ENCODE assay signal across 22 cellular contexts in the genomic region with DNA sequence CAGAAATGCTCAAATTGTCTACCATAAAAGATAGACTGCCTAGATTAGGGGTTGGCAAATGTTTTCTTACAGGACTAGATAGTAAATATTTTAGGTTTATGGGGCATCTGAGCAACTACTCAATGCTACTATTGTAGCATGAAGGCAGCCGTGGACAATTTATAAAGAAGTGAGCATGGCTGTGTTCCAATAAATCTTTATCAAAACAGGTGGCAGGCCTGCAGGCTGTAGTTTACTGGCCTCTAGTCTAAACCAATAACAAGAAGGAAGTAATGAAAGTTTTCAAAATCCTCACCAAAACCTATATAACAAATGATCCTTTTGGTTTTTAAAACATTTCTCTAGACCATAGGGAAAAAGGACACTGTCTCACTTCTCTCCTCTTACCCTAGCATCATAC.
DNase-seq lines count a peak whose midpoint lies in the region; ATAC-seq and TF ChIP-seq lines count a peak whose summit lies in the region.
"Had no signal": no experiment of that assay in that cellular context is flagged by ENCODE, and none has a peak within 500 bp of the region (broad histone marks: within the 10 kb centered on the region; RNA-seq: fewer than 3 reads in every experiment).

No MANE protein-coding gene starts in this region.

- H3K4me3 Mint-ChIP-seq in CD8-positive, alpha-beta T cell, result no peak overlapping the region
- no peak overlapping the region for H3K4me3 Mint-ChIP-seq in central memory CD8-positive, alpha-beta T cell
- H3K4me3 Mint-ChIP-seq in stimulated activated memory B cell treated with anti-CD40 and anti-IgM and Interleukin-4, amounts not matched to agents 10 μg/mL and 1 μg/mL and 100 μg/mL, for 72 hours, result no peak overlapping the region

- no peak overlapping the region for H3K4me3 ChIP-seq in CD8-positive, alpha-beta T cell (ENCODE audit: low read depth, low read length)
- no peak overlapping the region for H3K4me3 ChIP-seq in SK-N-MC
- H3K4me3 ChIP-seq: BLaER1 had no signal

- intact Hi-C loops in CD8-positive, alpha-beta T cell (cut with DNase I, micrococcal nuclease), result no loop called here

- peaks cover 51% of the 10 kb centered on the region for H3K4me1 Mint-ChIP-seq in CD8-positive, alpha-beta T cell (ENCODE audit: low read depth)
- H3K4me1 Mint-ChIP-seq in central memory CD8-positive, alpha-beta T cell, result peaks cover 45% of the 10 kb centered on the region
- peaks cover 67% of the 10 kb centered on the region for H3K4me1 Mint-ChIP-seq in stimulated activated memory B cell treated with anti-CD40 and anti-IgM and Interleukin-4, amounts not matched to agents 10 μg/mL and 1 μg/mL and 100 μg/mL, for 72 hours

- H3K4me1 ChIP-seq in CD8-positive, alpha-beta T cell (ENCODE audit: insufficient read depth, low read length), result peaks cover 11% of the 10 kb centered on the region
- H3K4me1 ChIP-seq: BLaER1 had no signal

- CTCF ChIA-PET in CD8-positive, alpha-beta T cell (lab: Charles Lee), result interaction anchor here (1.2 to 1.3 kb wide), 2 partner anchors 12 to 18 kb away, joined by 3 read pairs; no protein-coding TSS in a partner anchor
- CTCF ChIA-PET in RWPE1 (lab: Yijun Ruan, JAX), result no interaction called here

- no peaks in the 10 kb centered on the region for H3K36me3 ChIP-seq in CD8-positive, alpha-beta T cell (ENCODE audit: insufficient read depth, low read length)
- H3K36me3 ChIP-seq in SK-N-MC (ENCODE audit: insufficient read depth, low read length), result no peaks in the 10 kb centered on the region
- H3K36me3 ChIP-seq: BLaER1 had no signal

- POLR2A ChIA-PET in CD8-positive, alpha-beta T cell (lab: Charles Lee), result interaction anchor here (2.4 kb wide), 1 partner anchor 9 kb away, joined by 5 read pairs; no protein-coding TSS in a partner anchor
- POLR2A ChIA-PET in RWPE1 (lab: Yijun Ruan, JAX; ENCODE audit: low non-redundant PET), result no interaction called here

- H3K9me3 Mint-ChIP-seq in CD8-positive, alpha-beta T cell, result no peaks in the 10 kb centered on the region
- H3K9me3 Mint-ChIP-seq in central memory CD8-positive, alpha-beta T cell, result no peaks in the 10 kb centered on the region
- no peaks in the 10 kb centered on the region for H3K9me3 Mint-ChIP-seq in stimulated activated memory B cell treated with anti-CD40 and anti-IgM and Interleukin-4, amounts not matched to agents 10 μg/mL and 1 μg/mL and 100 μg/mL, for 72 hours

- no peak for TF ChIP-seq CTCF in CD8-positive, alpha-beta T cell (IDR thresholded peaks at IDR 0.05)
- TF ChIP-seq CTCF in RWPE1 (conservative IDR thresholded peaks at IDR 0.05; ENCODE audit: low read depth), result no peak

- no peak overlapping the region for H3K27ac ChIP-seq in CD8-positive, alpha-beta T cell (ENCODE audit: low read depth, low read length)
- H3K27ac ChIP-seq in SK-N-MC, result peak overlapping the region; percentile 72
- H3K27ac ChIP-seq in RWPE1, result no peak overlapping the region
- H3K27ac ChIP-seq: BLaER1, HL-60, KMS-11 had no signal

- H3K27me3 ChIP-seq in CD8-positive, alpha-beta T cell (ENCODE audit: insufficient read depth, low read length), result no peaks in the 10 kb centered on the region
- H3K27me3 ChIP-seq: BLaER1 had no signal

- DNase-seq in CD8-positive, alpha-beta T cell, result no peak
- DNase-seq in SK-N-MC (ENCODE audit: low read depth, low spot score) (no peak), NOMO-1 (lab: John Stamatoyannopoulos, UW; ENCODE audit: unreplicated experiment in 2 of 2) (no peak), RWPE1 (ENCODE audit: low spot score) (no peak), DMS53 treated with DMSO at 0.1 percent for 48 hours (lab: John Stamatoyannopoulos, UW; ENCODE audit: unreplicated experiment) (no peak)
- DNase-seq in central memory CD8-positive, alpha-beta T cell (ENCODE audit: low spot score in 2 of 2), result no peak
- DNase-seq: GDM1; GOT3; HCEC 1CT; NCI-H1105; NCI-H146; NCI-H2029; NCI-H2227 treated with DMSO at 0.1 percent for 48 hours; NCI-H510A; NCI-H774; NK-92 treated with Interleukin-12 subunit alpha and Interleukin-12 subunit beta, amount 100 ng/mL, for 24 hours; Right ventricle myocardium superior had no signal

- no peak overlapping the region for H3K9ac ChIP-seq in SK-N-MC (ENCODE audit: insufficient read length)
- H3K9ac ChIP-seq: BLaER1, KMS-11 had no signal

- no peaks in the 10 kb centered on the region for H3K27me3 Mint-ChIP-seq in CD8-positive, alpha-beta T cell (ENCODE audit: low read depth)
- H3K27me3 Mint-ChIP-seq in central memory CD8-positive, alpha-beta T cell, result no peaks in the 10 kb centered on the region
- H3K27me3 Mint-ChIP-seq in stimulated activated memory B cell treated with anti-CD40 and anti-IgM and Interleukin-4, amounts not matched to agents 10 μg/mL and 1 μg/mL and 100 μg/mL, for 72 hours, result no peaks in the 10 kb centered on the region

- H3K27ac Mint-ChIP-seq in CD8-positive, alpha-beta T cell, result peak overlapping the region; percentile 29
- H3K27ac Mint-ChIP-seq in central memory CD8-positive, alpha-beta T cell (ENCODE audit: low read depth), result peak overlapping the region; percentile 55
- peak overlapping the region; percentile 53 for H3K27ac Mint-ChIP-seq in stimulated activated memory B cell treated with anti-CD40 and anti-IgM and Interleukin-4, amounts not matched to agents 10 μg/mL and 1 μg/mL and 100 μg/mL, for 72 hours

- ATAC-seq in CD8-positive, alpha-beta T cell, result no peak
- ATAC-seq in central memory CD8-positive, alpha-beta T cell (replicated peaks; ENCODE audit: extremely low read depth, poor library complexity, severe bottlenecking), result no peak
- no peak for ATAC-seq in stimulated activated memory B cell treated with anti-CD40 and anti-IgM and Interleukin-4, amounts not matched to agents 10 μg/mL and 1 μg/mL and 100 μg/mL, for 72 hours
- ATAC-seq: HepG2 had no signal

- peaks cover under 1% of the 10 kb centered on the region for H3K36me3 Mint-ChIP-seq in CD8-positive, alpha-beta T cell
- peaks cover 1% of the 10 kb centered on the region for H3K36me3 Mint-ChIP-seq in central memory CD8-positive, alpha-beta T cell (ENCODE audit: insufficient read depth)
- H3K36me3 Mint-ChIP-seq in stimulated activated memory B cell treated with anti-CD40 and anti-IgM and Interleukin-4, amounts not matched to agents 10 μg/mL and 1 μg/mL and 100 μg/mL, for 72 hours, result peaks cover 21% of the 10 kb centered on the region

- no peaks in the 10 kb centered on the region for H3K9me3 ChIP-seq in CD8-positive, alpha-beta T cell (ENCODE audit: low read length)
- H3K9me3 ChIP-seq in SK-N-MC (ENCODE audit: low read depth, low read length), result no peaks in the 10 kb centered on the region
- H3K9me3 ChIP-seq: BLaER1 had no signal
